In genomic region chr2:30325542-30326328, GRCh38 we compare ENCODE assay signal across 16 cellular contexts.
DNase-seq lines count a peak whose midpoint lies in the region; ATAC-seq and TF ChIP-seq lines count a peak whose summit lies in the region.
"Had no signal": no experiment of that assay in that cellular context is flagged by ENCODE, and none has a peak within 500 bp of the region (broad histone marks: within the 10 kb centered on the region; RNA-seq: fewer than 3 reads in every experiment).

No MANE protein-coding gene starts in this region.

- no peak overlapping the region for H3K4me3 Mint-ChIP-seq in activated CD4-positive, alpha-beta T cell treated with anti-CD3 and anti-CD28 coated beads for 36 hours
- no peak overlapping the region for H3K4me3 Mint-ChIP-seq in neural crest cell
- H3K4me3 Mint-ChIP-seq: GM23338, nephron had no signal

- H3K27ac ChIP-seq in WERI-Rb-1, result peak overlapping the region; percentile 87
- H3K27ac ChIP-seq: A549, dorsolateral prefrontal cortex, SJSA1 had no signal

- peak overlapping the region; percentile 11 for H3K27ac Mint-ChIP-seq in activated CD4-positive, alpha-beta T cell treated with anti-CD3 and anti-CD28 coated beads for 36 hours
- H3K27ac Mint-ChIP-seq in neural crest cell (ENCODE audit: unreplicated experiment), result peak overlapping the region; percentile 90
- H3K27ac Mint-ChIP-seq: GM23338, nephron had no signal

- intact Hi-C loops in activated CD4-positive, alpha-beta T cell treated with anti-CD3 and anti-CD28 coated beads for 36 hours (cut with DNase I, micrococcal nuclease), result no loop called here

- H3K36me3 ChIP-seq in WERI-Rb-1, result no peaks in the 10 kb centered on the region
- H3K36me3 ChIP-seq: SJSA1 had no signal

- ATAC-seq in activated CD4-positive, alpha-beta T cell treated with anti-CD3 and anti-CD28 coated beads for 36 hours, result peak; percentile 71
- peak; percentile 59 for ATAC-seq in GM21786 (IDR thresholded peaks at IDR 0.05; ENCODE audit: unreplicated experiment)
- ATAC-seq in HG03039 (IDR thresholded peaks at IDR 0.05; ENCODE audit: unreplicated experiment), result no peak
- ATAC-seq: GM23338 had no signal

- CTCF ChIA-PET in activated CD4-positive, alpha-beta T cell treated with anti-CD3 and anti-CD28 coated beads for 36 hours (lab: Charles Lee), result interaction anchor here (0.7 to 2.4 kb wide), 6 partner anchors 9 to 386 kb away, joined by 3 to 10 read pairs (median 3); no protein-coding TSS in a partner anchor

- H3K9me3 ChIP-seq in WERI-Rb-1 (ENCODE audit: severe bottlenecking), result peaks cover 4% of the 10 kb centered on the region
- H3K9me3 ChIP-seq: A549, SJSA1 had no signal

- peaks cover 1% of the 10 kb centered on the region for H3K9me3 Mint-ChIP-seq in activated CD4-positive, alpha-beta T cell treated with anti-CD3 and anti-CD28 coated beads for 36 hours (ENCODE audit: low read depth)
- peaks cover 3% of the 10 kb centered on the region for H3K9me3 Mint-ChIP-seq in neural crest cell
- H3K9me3 Mint-ChIP-seq: nephron had no signal

- H3K27me3 ChIP-seq in WERI-Rb-1 (ENCODE audit: insufficient read depth, low read depth, severe bottlenecking), result no peaks in the 10 kb centered on the region
- H3K27me3 ChIP-seq: SJSA1 had no signal

- no peak for DNase-seq in activated CD4-positive, alpha-beta T cell treated with anti-CD3 and anti-CD28 coated beads for 36 hours
- no peak for DNase-seq in activated CD4-positive, alpha-beta T cell treated with anti-CD3 and anti-CD28 coated beads for 4 hours
- peak; percentile 83 for DNase-seq in WERI-Rb-1
- no peak for DNase-seq in neural crest cell (ENCODE audit: low read depth, low spot score)
- DNase-seq in effector CD8-positive, alpha-beta T cell (lab: John Stamatoyannopoulos, UW), result no peak
- no peak for DNase-seq in NCI-H146 (lab: John Stamatoyannopoulos, UW)
- DNase-seq: dorsolateral prefrontal cortex, NCI-H1436 treated with DMSO at 0.1 percent for 48 hours, NCI-H345, OCI-M1 had no signal

- peaks cover 22% of the 10 kb centered on the region for H3K4me1 Mint-ChIP-seq in activated CD4-positive, alpha-beta T cell treated with anti-CD3 and anti-CD28 coated beads for 36 hours
- peaks cover 26% of the 10 kb centered on the region for H3K4me1 Mint-ChIP-seq in neural crest cell

- H3K36me3 Mint-ChIP-seq in activated CD4-positive, alpha-beta T cell treated with anti-CD3 and anti-CD28 coated beads for 36 hours (ENCODE audit: low read depth), result no peaks in the 10 kb centered on the region
- H3K36me3 Mint-ChIP-seq in neural crest cell (ENCODE audit: low read depth), result no peaks in the 10 kb centered on the region

- POLR2A ChIA-PET in activated CD4-positive, alpha-beta T cell treated with anti-CD3 and anti-CD28 coated beads for 36 hours (lab: Charles Lee), result no interaction called here

- H3K4me3 ChIP-seq in WERI-Rb-1 (ENCODE audit: low read depth, low read length), result no peak overlapping the region
- H3K4me3 ChIP-seq: A549, dorsolateral prefrontal cortex, GM23338, SJSA1 had no signal

- TF ChIP-seq CTCF in WERI-Rb-1 (IDR thresholded peaks at IDR 0.05; ENCODE audit: low read depth, low read length), result no peak
- no peak for TF ChIP-seq CTCF in neural crest cell (conservative IDR thresholded peaks at IDR 0.05)

- H3K27me3 Mint-ChIP-seq in activated CD4-positive, alpha-beta T cell treated with anti-CD3 and anti-CD28 coated beads for 36 hours, result no peaks in the 10 kb centered on the region
- H3K27me3 Mint-ChIP-seq in neural crest cell (ENCODE audit: low read depth), result no peaks in the 10 kb centered on the region
